ENCODE assay signal across 19 cellular contexts in genomic region chr2:226483143-226483542, GRCh38.
DNase-seq lines count a peak whose midpoint lies in the region; ATAC-seq, FAIRE-seq and TF ChIP-seq lines count a peak whose summit lies in the region.
"Had no signal": no experiment of that assay in that cellular context is flagged by ENCODE, and none has a peak within 500 bp of the region (broad histone marks: within the 10 kb centered on the region; RNA-seq: fewer than 3 reads in every experiment).

No MANE protein-coding gene starts in this region.

- H3K27me3 ChIP-seq in H1 (replicated peaks in 1 of 4; ENCODE audit: control insufficient read depth in 3 of 4, extremely low read depth in 1 of 4, insufficient read depth in 3 of 4, low read length in 3 of 4) (no peaks in the 10 kb centered on the region), neuron (ENCODE audit: insufficient read depth, low read length) (no peaks in the 10 kb centered on the region)
- H3K27me3 ChIP-seq: right atrium auricular region, tibial nerve had no signal

- no peak overlapping the region for H3K56ac ChIP-seq in H1 (replicated peaks; ENCODE audit: insufficient read length, low read depth, low read length)

- H4K20me1 ChIP-seq in H1 (replicated peaks in 1 of 2; ENCODE audit: control insufficient read depth in 1 of 2, insufficient read depth in 2 of 2, low read length in 2 of 2), result no peaks in the 10 kb centered on the region

- H3K4me3 Mint-ChIP-seq in CD14-positive monocyte, result no peak overlapping the region
- H3K4me3 Mint-ChIP-seq: activated CD4-positive, alpha-beta T cell treated with anti-CD3 and anti-CD28 coated beads, Interleukin-2, amount 10 ng/mL, durations not matched to agents 24 days and 14 days; stimulated activated naive B cell treated with anti-CD40 and anti-IgM and Interleukin-4, amounts not matched to agents 10 μg/mL and 1 μg/mL and 100 μg/mL, for 72 hours had no signal

- CTCF ChIA-PET in H1 (lab: Charles Lee; ENCODE audit: partially characterized antibody), result interaction anchor here (1.2 kb wide), 1 partner anchor 319 kb away, joined by 4 read pairs; no protein-coding TSS in a partner anchor

- no peaks in the 10 kb centered on the region for H3K4me1 Mint-ChIP-seq in CD14-positive monocyte
- H3K4me1 Mint-ChIP-seq: stimulated activated naive B cell treated with anti-CD40 and anti-IgM and Interleukin-4, amounts not matched to agents 10 μg/mL and 1 μg/mL and 100 μg/mL, for 72 hours had no signal

- no peak overlapping the region for H2BK15ac ChIP-seq in H1 (ENCODE audit: low read length)

- no peaks in the 10 kb centered on the region for H3K79me2 ChIP-seq in H1 (ENCODE audit: control insufficient read depth in 1 of 2, insufficient read depth in 2 of 2, low read length in 2 of 2)

- peaks cover 9 to 13% (median 9%) of the 10 kb centered on the region in 3 donors for H3K27me3 Mint-ChIP-seq in CD14-positive monocyte (ENCODE audit: low read depth in 3 of 3)

- WGBS in H1 (ENCODE audit: extremely low coverage in 1 of 2, insufficient coverage in 1 of 2, insufficient read length in 1 of 2, insufficient replicate concordance in 2 of 2, low coverage in 1 of 2, low lambda C conversion rate in 2 of 2, missing lambda C conversion rate in 1 of 2), 2 experiments, result 36% methylated on average over 5 of the region's 5 CpGs; no CpG with 5 or more reads in 1 of the 2 experiments

- peak overlapping the region; percentile 36; the same call in 1 of the 2 replicates for H2BK20ac ChIP-seq in H1 (ENCODE audit: low read length)

- TF ChIP-seq CTCF in H1 (IDR thresholded peaks at IDR 0.05; ENCODE audit: control extremely low read depth in 1 of 3, insufficient read depth in 1 of 3, low read depth in 1 of 3, low read length in 3 of 3) (no peak), CD14-positive monocyte (IDR thresholded peaks at IDR 0.05) (no peak)

- peak overlapping the region in 1 of 4 experiments; percentile 45; a peak in 1 of 7 replicates for H3K9ac ChIP-seq in H1 (replicated peaks in 1 of 4; ENCODE audit: extremely low read depth in 1 of 4, low read depth in 3 of 4, low read length in 3 of 4)

- H3K4me1 ChIP-seq in H1 (replicated peaks in 1 of 4; ENCODE audit: control insufficient read depth in 3 of 4, insufficient read depth in 4 of 4, low read length in 3 of 4) (peaks cover 7 to 13% (median 10%) of the 10 kb centered on the region in 4 experiments; a peak in 4 of 7 replicates), neuron (ENCODE audit: insufficient read depth, low read length) (peaks cover 47% of the 10 kb centered on the region)

- TF ChIP-seq RAD21 in H1 (IDR thresholded peaks at IDR 0.05 in 1 of 2, conservative IDR thresholded peaks at IDR 0.05 in 1 of 2; ENCODE audit: low read depth in 2 of 2, low read length in 2 of 2), result no peak

- peaks cover 0 to 4% (median 0%) of the 10 kb centered on the region in 7 donors for H3K9me3 Mint-ChIP-seq in CD14-positive monocyte
- H3K9me3 Mint-ChIP-seq: activated CD4-positive, alpha-beta T cell treated with anti-CD3 and anti-CD28 coated beads, Interleukin-2, amount 10 ng/mL, durations not matched to agents 24 days and 14 days; stimulated activated naive B cell treated with anti-CD40 and anti-IgM and Interleukin-4, amounts not matched to agents 10 μg/mL and 1 μg/mL and 100 μg/mL, for 72 hours had no signal

- DNase-seq in EH (ENCODE audit: low read depth) (peak; percentile 19), NCI-H69 (lab: John Stamatoyannopoulos, UW) (peak; percentile 32), H1 (ENCODE audit: low read depth in 1 of 2, low spot score in 2 of 2) (no peak), CD14-positive monocyte (ENCODE audit: low spot score) (no peak), NCI-H510A treated with DMSO at 0.1 percent for 48 hours (lab: John Stamatoyannopoulos, UW) (no peak)
- DNase-seq: activated CD4-positive, alpha-beta T cell treated with anti-CD3 and anti-CD28 coated beads, Interleukin-2, amount 10 ng/mL, durations not matched to agents 24 days and 14 days; activated CD8-positive, alpha-beta memory T cell treated with anti-CD3 and anti-CD28 coated beads, Interleukin-2, amount 50 U/mL, for 4 hours; activated gamma-delta T cell; aorta; foreskin melanocyte; left colon; NCI-H1436; stimulated activated naive B cell treated with anti-CD40 and anti-IgM and Interleukin-4, amounts not matched to agents 10 μg/mL and 1 μg/mL and 100 μg/mL, for 72 hours had no signal

- POLR2A ChIA-PET in H1 (lab: Charles Lee; ENCODE audit: partially characterized antibody), result interaction anchor here (0.6 to 1.4 kb wide), 2 partner anchors 120 to 306 kb away, joined by 3 to 4 read pairs; no protein-coding TSS in a partner anchor

- H3K4ac ChIP-seq in H1 (replicated peaks; ENCODE audit: insufficient read length, low read depth, low read length), result peak overlapping the region; percentile 47

- TF ChIP-seq EP300 in H1 (IDR thresholded peaks at IDR 0.05; ENCODE audit: borderline replicate concordance in 1 of 2, low read depth in 2 of 2, low read length in 2 of 2), result no peak

- H3K14ac ChIP-seq in H1 (ENCODE audit: insufficient read length), result no peak overlapping the region

- peak overlapping the region; percentile 20; the same call in 1 of the 2 replicates for H2AK5ac ChIP-seq in H1 (ENCODE audit: low read depth, low read length)

- no peak overlapping the region for H4K8ac ChIP-seq in H1 (ENCODE audit: extremely low read depth, insufficient read depth, low read length)

- intact Hi-C loops in CD14-positive monocyte (cut with micrococcal nuclease), result no loop called here

- H2AFZ ChIP-seq in H1 (ENCODE audit: low read length) (peak overlapping the region; percentile 9; the same call in 1 of the 2 replicates), neuron (ENCODE audit: low read depth, low read length) (peak overlapping the region; percentile 6)

- FAIRE-seq in H1 (lab: Jason Lieb, UNC), result peak; percentile 66
- FAIRE-seq: colon had no signal

- H3K36me3 ChIP-seq in H1 (ENCODE audit: control insufficient read depth in 2 of 4, insufficient read depth in 4 of 4, low read length in 3 of 4) (no peaks in the 10 kb centered on the region), neuron (ENCODE audit: insufficient read depth, low read length) (no peaks in the 10 kb centered on the region)
- H3K36me3 ChIP-seq: right atrium auricular region, tibial nerve had no signal

- H3K4me2 ChIP-seq in H1 (ENCODE audit: insufficient read depth in 1 of 2, low read depth in 2 of 2, low read length in 2 of 2), result peak overlapping the region; percentile 31 to 48

- peak overlapping the region; percentile 91 for H2BK120ac ChIP-seq in H1 (replicated peaks; ENCODE audit: low read depth, low read length)

- H3K4me3 ChIP-seq in H1 (ENCODE audit: extremely low read depth in 1 of 4, insufficient read depth in 2 of 4, low read depth in 3 of 4, low read length in 4 of 4) (peak overlapping the region in 1 of 4 experiments; percentile 4; a peak in 2 of 8 replicates), neuron (ENCODE audit: low read length) (peak overlapping the region; percentile 14)
- H3K4me3 ChIP-seq: right atrium auricular region, tibial nerve had no signal

- peak overlapping the region; percentile 74 for H4K5ac ChIP-seq in H1 (ENCODE audit: insufficient read length, low read depth, low read length)

- H3K23me2 ChIP-seq in H1 (ENCODE audit: low read depth, low read length), result no peaks in the 10 kb centered on the region

- H2BK5ac ChIP-seq in H1 (ENCODE audit: low read depth, low read length), result peak overlapping the region; percentile 90

- H2BK12ac ChIP-seq in H1 (ENCODE audit: low read depth, low read length), result peak overlapping the region; percentile 99

- no peak for TF ChIP-seq POLR2A in H1 (IDR thresholded peaks at IDR 0.05; ENCODE audit: control extremely low read depth in 1 of 2, low read depth in 2 of 2, low read length in 2 of 2)

- H3K9me3 ChIP-seq in H1 (ENCODE audit: insufficient read depth in 2 of 2, low read depth in 1 of 2, low read length in 1 of 2) (no peaks in the 10 kb centered on the region), neuron (ENCODE audit: low read length) (no peaks in the 10 kb centered on the region)
- H3K9me3 ChIP-seq: right atrium auricular region, tibial nerve had no signal

- peak overlapping the region in 1 of 7 donors; percentile 43 for H3K27ac Mint-ChIP-seq in CD14-positive monocyte
- H3K27ac Mint-ChIP-seq: activated CD4-positive, alpha-beta T cell treated with anti-CD3 and anti-CD28 coated beads, Interleukin-2, amount 10 ng/mL, durations not matched to agents 24 days and 14 days; stimulated activated naive B cell treated with anti-CD40 and anti-IgM and Interleukin-4, amounts not matched to agents 10 μg/mL and 1 μg/mL and 100 μg/mL, for 72 hours had no signal

- H3K23ac ChIP-seq in H1 (ENCODE audit: insufficient read length), result no peak overlapping the region

- ATAC-seq in HG03342 (IDR thresholded peaks at IDR 0.05; ENCODE audit: unreplicated experiment) (no peak), GM21717 (IDR thresholded peaks at IDR 0.05; ENCODE audit: unreplicated experiment) (no peak)
- ATAC-seq: left colon; stimulated activated naive B cell treated with anti-CD40 and anti-IgM and Interleukin-4, amounts not matched to agents 10 μg/mL and 1 μg/mL and 100 μg/mL, for 72 hours had no signal

- H3K36me3 Mint-ChIP-seq in CD14-positive monocyte, result no peaks in the 10 kb centered on the region
- H3K36me3 Mint-ChIP-seq: stimulated activated naive B cell treated with anti-CD40 and anti-IgM and Interleukin-4, amounts not matched to agents 10 μg/mL and 1 μg/mL and 100 μg/mL, for 72 hours had no signal

- H4K91ac ChIP-seq in H1 (replicated peaks; ENCODE audit: insufficient read length, low read length), result peak overlapping the region; percentile 14

- H3K79me1 ChIP-seq in H1 (ENCODE audit: low read depth, low read length), result no peaks in the 10 kb centered on the region

- H3K27ac ChIP-seq in H1 (ENCODE audit: low read depth, low read length), result 0 out of 2 replicates have a peak overlapping the region, but pooled peaks have one; percentile 58
- H3K27ac ChIP-seq: right atrium auricular region, tibial nerve had no signal

- H3K18ac ChIP-seq in H1 (ENCODE audit: extremely low read depth, low read length), result peak overlapping the region; percentile 48

TF ChIP-seq in H1, 55 proteins besides CTCF, POLR2A, EP300 and RAD21 (continues in another document):
- TF ChIP-seq RBBP5 (IDR thresholded peaks at IDR 0.05; ENCODE audit: borderline replicate concordance, low read depth, low read length), result 0 out of 2 replicates have a peak, but pooled peaks have one; percentile 1
- no peak for TF ChIP-seq SIRT6 (IDR thresholded peaks at IDR 0.05; ENCODE audit: low read length)
- TF ChIP-seq POLR2AphosphoS5 (IDR thresholded peaks at IDR 0.05; ENCODE audit: low read depth, low read length), result no peak
- TF ChIP-seq SP1 (IDR thresholded peaks at IDR 0.05; ENCODE audit: low read depth, low read length), result no peak
- TF ChIP-seq CTBP2 (IDR thresholded peaks at IDR 0.05; ENCODE audit: borderline replicate concordance, insufficient read depth, insufficient read length, low read length), result no peak
- 0 out of 2 replicates have a peak, but pooled peaks have one; percentile 36 for TF ChIP-seq CEBPB (IDR thresholded peaks at IDR 0.05; ENCODE audit: low read depth, low read length)
- no peak for TF ChIP-seq TBP (IDR thresholded peaks at IDR 0.05; ENCODE audit: low read depth, low read length)
- TF ChIP-seq KDM5A (IDR thresholded peaks at IDR 0.05; ENCODE audit: low read length), result no peak
- no peak for TF ChIP-seq GABPA (IDR thresholded peaks at IDR 0.05; ENCODE audit: borderline replicate concordance, insufficient read depth, low read length)

Comparison
In these comparisons a context has a peak if more than half of its experiments do, and no peak if none do; other contexts are left out.
1. DNase-seq: peak in EH (single experiment) and NCI-H69 (single experiment); none in H1 (0 of 2), CD14-positive monocyte (single experiment) and NCI-H510A treated with DMSO at 0.1 percent for 48 hours (single experiment).